In the genomic region with DNA sequence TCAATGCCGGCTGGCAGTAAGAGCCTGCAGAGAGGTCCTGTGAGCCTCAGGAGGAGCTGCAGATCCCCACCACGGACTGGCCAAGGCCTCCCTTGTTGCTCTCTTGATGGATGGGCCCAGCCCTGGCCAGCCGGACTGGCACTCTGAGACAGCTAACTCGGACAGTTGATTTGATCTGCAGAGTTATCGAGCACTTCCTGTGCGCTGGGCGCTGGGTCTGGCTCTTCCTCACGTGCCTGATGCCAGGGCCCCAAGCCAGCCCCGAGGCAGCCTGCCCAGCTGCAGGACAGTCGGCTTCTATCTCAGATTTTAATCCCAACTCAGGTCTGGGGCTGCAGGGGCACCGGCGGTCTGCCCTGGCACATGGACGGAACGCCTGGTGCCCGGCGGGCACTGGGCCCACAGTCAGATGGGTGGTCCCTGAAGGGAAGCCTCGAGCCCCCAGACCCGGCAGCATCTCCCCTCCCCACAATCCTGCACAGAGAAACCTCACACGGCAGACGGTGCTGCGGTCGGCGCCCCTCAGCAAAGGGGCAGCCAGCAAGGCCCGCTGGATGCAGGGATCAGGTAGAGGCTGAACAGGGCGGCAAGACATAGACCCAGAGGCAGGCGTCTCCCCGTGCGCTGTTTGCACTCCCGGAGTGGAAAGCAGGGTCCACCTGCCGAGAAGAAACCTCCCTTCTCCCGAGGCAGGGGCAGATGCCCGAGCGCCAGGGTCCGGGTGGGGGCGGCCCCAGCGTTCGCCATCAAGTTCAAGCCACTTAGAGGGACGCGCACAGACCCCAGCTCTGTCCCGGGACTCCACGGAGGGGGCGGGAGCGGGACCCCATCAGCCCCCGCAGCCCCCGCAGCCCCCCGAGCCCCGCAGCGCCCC, we compare ENCODE assay signal across 13 cellular contexts. TPM values are rescaled to one million over a fixed set of nuclear protein-coding genes. Genes with fewer than 3 reads are reported as not detected.
DNase-seq lines count a peak whose midpoint lies in the region; ATAC-seq, FAIRE-seq and TF ChIP-seq lines count a peak whose summit lies in the region.
"Had no signal": no experiment of that assay in that cellular context is flagged by ENCODE, and none has a peak within 500 bp of the region (broad histone marks: within the 10 kb centered on the region; RNA-seq: fewer than 3 reads in every experiment).

No MANE protein-coding gene starts in this region.

- H3K4me3 Mint-ChIP-seq in T-helper 17 cell, result no peak overlapping the region
- no peak overlapping the region for H3K4me3 Mint-ChIP-seq in chondrocyte (ENCODE audit: unreplicated experiment)
- H3K4me3 Mint-ChIP-seq: activated naive CD4-positive, alpha-beta T cell treated with anti-CD3 and anti-CD28 coated beads for 36 hours had no signal

- H3K4me1 Mint-ChIP-seq in T-helper 17 cell, result no peaks in the 10 kb centered on the region
- H3K4me1 Mint-ChIP-seq in chondrocyte (ENCODE audit: low read depth), result peaks cover 25% of the 10 kb centered on the region

- TF ChIP-seq CTCF in hepatocyte (IDR thresholded peaks at IDR 0.05; ENCODE audit: poor library complexity), result no peak
- TF ChIP-seq CTCF in prostate gland (IDR thresholded peaks at IDR 0.05), result no peak
- TF ChIP-seq CTCF in chondrocyte (IDR thresholded peaks at IDR 0.05), result no peak

- peaks cover 2% of the 10 kb centered on the region for H4K20me1 ChIP-seq in hepatocyte (ENCODE audit: insufficient read depth, poor library complexity, severe bottlenecking)

- DNase-seq in AG08395 (ENCODE audit: low spot score) (peak; percentile 25), hepatocyte (ENCODE audit: low spot score) (no peak), prostate gland (ENCODE audit: low spot score) (peak; percentile 50), T-helper 17 cell (no peak), LoVo (ENCODE audit: low spot score) (no peak), chondrocyte (ENCODE audit: low spot score) (no peak), small intestine (no peak)
- DNase-seq: activated CD4-positive, alpha-beta T cell treated with anti-CD3 and anti-CD28 coated beads for 1 hour; activated naive CD4-positive, alpha-beta T cell treated with anti-CD3 and anti-CD28 coated beads for 36 hours; EL; Kasumi-1 had no signal

- H3K27ac Mint-ChIP-seq in T-helper 17 cell, result no peak overlapping the region
- no peak overlapping the region for H3K27ac Mint-ChIP-seq in chondrocyte (ENCODE audit: unreplicated experiment)
- H3K27ac Mint-ChIP-seq: activated naive CD4-positive, alpha-beta T cell treated with anti-CD3 and anti-CD28 coated beads for 36 hours had no signal

- WGBS in hepatocyte (ENCODE audit: low lambda C conversion rate, missing lambda C conversion rate), result 79% methylated on average over 32 of the region's 48 CpGs
- WGBS in prostate gland, result 25% methylated on average over 38 of the region's 48 CpGs
- 72 to 89% (median 85%) methylated on average over 32 to 48 of the region's 48 CpGs for WGBS in small intestine, 3 donors

- H3K36me3 Mint-ChIP-seq in T-helper 17 cell (ENCODE audit: low read depth) (no peaks in the 10 kb centered on the region), chondrocyte (ENCODE audit: low read depth) (peaks cover 7% of the 10 kb centered on the region)

- H3K27me3 ChIP-seq in hepatocyte (no peaks in the 10 kb centered on the region), prostate gland (replicated peaks; ENCODE audit: insufficient read depth) (no peaks in the 10 kb centered on the region), small intestine (ENCODE audit: control insufficient read depth in 2 of 2, insufficient read depth in 2 of 2, low read length in 2 of 2) (no peaks in the 10 kb centered on the region)
- H3K27me3 ChIP-seq: SJSA1 had no signal

- H3K79me2 ChIP-seq in hepatocyte, result no peaks in the 10 kb centered on the region

- H3K9me3 ChIP-seq in hepatocyte (ENCODE audit: low read depth) (no peaks in the 10 kb centered on the region), prostate gland (no peaks in the 10 kb centered on the region), T-helper 17 cell (ENCODE audit: control insufficient read depth, low read length, poor library complexity, severe bottlenecking) (no peaks in the 10 kb centered on the region), small intestine (ENCODE audit: control insufficient read depth, low read depth) (no peaks in the 10 kb centered on the region)
- H3K9me3 ChIP-seq: SJSA1 had no signal

- intact Hi-C loops in prostate gland (cut with DNase I), result no loop called here

- H3K36me3 ChIP-seq in hepatocyte (replicated peaks; ENCODE audit: insufficient read depth, low read depth) (no peaks in the 10 kb centered on the region), prostate gland (no peaks in the 10 kb centered on the region), small intestine (ENCODE audit: control insufficient read depth in 2 of 2, insufficient read depth in 2 of 2, low read length in 2 of 2) (peaks cover 6 to 9% of the 10 kb centered on the region in 2 donors)
- H3K36me3 ChIP-seq: SJSA1 had no signal

- no peak for FAIRE-seq in small intestine (lab: Jason Lieb, UNC)

- H3K9me2 ChIP-seq in hepatocyte (replicated peaks; ENCODE audit: insufficient read depth), result no peaks in the 10 kb centered on the region

- H2AFZ ChIP-seq in hepatocyte, result no peak overlapping the region

- H3K9me3 Mint-ChIP-seq in chondrocyte (ENCODE audit: low read depth), result no peaks in the 10 kb centered on the region
- H3K9me3 Mint-ChIP-seq: activated naive CD4-positive, alpha-beta T cell treated with anti-CD3 and anti-CD28 coated beads for 36 hours had no signal

- H3K27me3 Mint-ChIP-seq in T-helper 17 cell (no peaks in the 10 kb centered on the region), chondrocyte (ENCODE audit: low read depth) (no peaks in the 10 kb centered on the region)

- H3K4me1 ChIP-seq in hepatocyte (ENCODE audit: insufficient read depth) (no peaks in the 10 kb centered on the region), prostate gland (replicated peaks) (peaks cover 14% of the 10 kb centered on the region), small intestine (ENCODE audit: control insufficient read depth in 2 of 2, insufficient read depth in 1 of 2, low read depth in 1 of 2, low read length in 1 of 2) (no peaks in the 10 kb centered on the region)
- H3K4me1 ChIP-seq: SJSA1 had no signal

- H3K4me3 ChIP-seq in hepatocyte (no peak overlapping the region), prostate gland (peak overlapping the region; percentile 13 to 23), small intestine (ENCODE audit: low read depth in 1 of 2, low read length in 2 of 2) (no peak overlapping the region)
- H3K4me3 ChIP-seq: SJSA1 had no signal

- TF ChIP-seq POLR2A in prostate gland (IDR thresholded peaks at IDR 0.05), result no peak

- H3K4me2 ChIP-seq in hepatocyte, result peak overlapping the region; percentile 83

- H3K27ac ChIP-seq in angular gyrus (ENCODE audit: low read depth, low read length) (peak overlapping the region; percentile 31), hepatocyte (no peak overlapping the region), prostate gland (peak overlapping the region; percentile 35 to 53), small intestine (ENCODE audit: low read depth in 1 of 2, low read length in 1 of 2) (peak overlapping the region in 1 of 2 donors; percentile 24)
- H3K27ac ChIP-seq: SJSA1 had no signal

- ATAC-seq in T-helper 17 cell, result no peak

RNA-seq across cellular contexts. Expression of a gene that starts 34.0 kb away (rescaled TPM):
- 16.2 and 16.7 TPM in 2 replicates for total RNA-seq in hepatocyte
- polyA plus RNA-seq in hepatocyte, result 18.4 and 25.3 TPM in 2 replicates
- total RNA-seq in prostate gland, result 10 to 100 TPM; 15.1 to 20.3 TPM
- total RNA-seq in T-helper 17 cell, result 1 to 10 TPM; 7.4 to 8.3 TPM
- 10.0 to 13.1 TPM (median 10.3 TPM) in 3 replicates for total RNA-seq in chondrocyte
- 1 to 10 TPM; 6.9 to 8.5 (median 7.6) TPM for polyA plus RNA-seq in small intestine

RNA-seq across cellular contexts. Expression of a gene that starts 51.3 kb away (rescaled TPM):
- total RNA-seq in hepatocyte, result 55.0 and 58.7 TPM in 2 replicates
- 74.1 and 88.0 TPM in 2 replicates for polyA plus RNA-seq in hepatocyte
- total RNA-seq in prostate gland, result 10 to 100 TPM; 56.2 to 56.7 TPM
- total RNA-seq in T-helper 17 cell, result 1 to 10 TPM; 3.3 to 4.4 TPM
- total RNA-seq in chondrocyte, result 85.2 to 93.6 TPM (median 86.4 TPM) in 3 replicates
- 10 to 100 TPM in 1 of 3 donors, 1 to 10 TPM in 2; 2.2 to 12.5 (median 6.2) TPM for polyA plus RNA-seq in small intestine

Comparison
In these comparisons a context has a peak if more than half of its experiments do, and no peak if none do; other contexts are left out.
1. DNase-seq: peak in AG08395 (single experiment) and prostate gland (single experiment); none in hepatocyte (single experiment), T-helper 17 cell (0 of 3), LoVo (single experiment), chondrocyte (single experiment) and small intestine (single experiment).
2. H3K4me3 ChIP-seq: peak in prostate gland (2 of 2); none in hepatocyte (single experiment) and small intestine (0 of 2).
3. RNA of a gene that starts 51.3 kb away (total RNA-seq): 85.2 to 93.6 TPM in chondrocyte, 56.2 to 56.7 TPM in prostate gland and 55.0 to 58.7 TPM in hepatocyte; 3.3 to 4.4 TPM in T-helper 17 cell; every median in the first group is over 10 times any median in the second.